Comparison of ENCODE assay signal across 9 cellular contexts in the genomic region with DNA sequence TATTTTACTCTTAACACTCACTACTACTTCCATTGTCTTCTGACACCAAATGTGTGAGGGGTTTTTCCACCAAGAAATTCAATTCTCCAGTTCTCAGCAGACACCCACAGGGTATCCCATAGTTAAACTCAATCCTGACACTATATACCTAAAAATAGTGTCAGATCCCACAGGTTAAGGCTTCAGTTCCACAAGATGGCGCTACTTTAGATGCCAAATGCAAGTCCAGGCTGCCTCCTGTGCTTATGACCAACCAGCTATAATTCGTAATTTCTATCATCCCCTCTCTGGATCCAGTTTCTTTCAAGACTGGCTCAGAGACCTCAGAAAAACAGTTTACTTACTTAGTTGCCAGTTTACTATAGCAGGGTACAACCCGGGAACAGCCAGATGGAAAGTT.
DNase-seq lines count a peak whose midpoint lies in the region; ATAC-seq and TF ChIP-seq lines count a peak whose summit lies in the region.
"Had no signal": no experiment of that assay in that cellular context is flagged by ENCODE, and none has a peak within 500 bp of the region (broad histone marks: within the 10 kb centered on the region; RNA-seq: fewer than 3 reads in every experiment).

No MANE protein-coding gene starts in this region.

- no peak overlapping the region for H2AFZ ChIP-seq in DND-41 (ENCODE audit: low read depth, low read length)

- no peak for DNase-seq in DND-41
- DNase-seq in NAMALWA (ENCODE audit: low spot score), result peak; percentile 49
- DNase-seq in amniotic epithelial cell (ENCODE audit: low read depth), result peak; percentile 39
- no peak for DNase-seq in left lobe of liver (ENCODE audit: low spot score)
- no peak for DNase-seq in AG08395 (ENCODE audit: low spot score)
- no peak for DNase-seq in GDM1 (lab: John Stamatoyannopoulos, UW)
- no peak for DNase-seq in hepatic stellate cell (ENCODE audit: low spot score)

- no peaks in the 10 kb centered on the region for H3K9me3 ChIP-seq in DND-41 (ENCODE audit: insufficient read depth, low read length, severe bottlenecking)

- H3K79me2 ChIP-seq in DND-41 (ENCODE audit: insufficient read depth, low read length), result no peaks in the 10 kb centered on the region

- H3K4me3 ChIP-seq in DND-41 (ENCODE audit: low read depth in 1 of 2, low read length in 2 of 2), result no peak overlapping the region

- no peak overlapping the region for H3K9ac ChIP-seq in DND-41 (ENCODE audit: low read depth, low read length)

- H3K27ac ChIP-seq in DND-41 (ENCODE audit: low read length), result no peak overlapping the region

- TF ChIP-seq CTCF in DND-41 (IDR thresholded peaks at IDR 0.05; ENCODE audit: borderline replicate concordance, extremely low read depth, low read length, poor library complexity, severe bottlenecking), result peak; percentile 43

- no peaks in the 10 kb centered on the region for H4K20me1 ChIP-seq in DND-41 (ENCODE audit: insufficient read depth, low read length)

- no peaks in the 10 kb centered on the region for H3K36me3 ChIP-seq in DND-41 (ENCODE audit: insufficient read depth, low read length)

- H3K4me1 ChIP-seq in DND-41 (ENCODE audit: insufficient read depth, low read length), result no peaks in the 10 kb centered on the region

- no peak overlapping the region for H3K4me2 ChIP-seq in DND-41 (ENCODE audit: insufficient read depth, low read length)

- H3K27me3 ChIP-seq in DND-41 (ENCODE audit: insufficient read depth, low read length, poor library complexity), result no peaks in the 10 kb centered on the region

- no peak for ATAC-seq in DND-41 (ENCODE audit: insufficient read depth, low read depth)
- ATAC-seq in left lobe of liver, result peak; percentile 25
- ATAC-seq in GM21576 (IDR thresholded peaks at IDR 0.05; ENCODE audit: unreplicated experiment), result no peak
- ATAC-seq: activated naive CD4-positive, alpha-beta T cell treated with anti-CD3 and anti-CD28 coated beads, Interleukin-2, amount 50 U/mL, for 72 hours had no signal

Comparison
In these comparisons a context has a peak if more than half of its experiments do, and no peak if none do; other contexts are left out.
1. DNase-seq: peak in NAMALWA (single experiment) and amniotic epithelial cell (single experiment); none in DND-41 (single experiment), left lobe of liver (single experiment), AG08395 (single experiment), GDM1 (single experiment) and hepatic stellate cell (single experiment).